8 cellular contexts compared by ENCODE assay signal in genomic region chr10:102151774-102152544, GRCh38. TPM values are rescaled to one million over a fixed set of nuclear protein-coding genes. Genes with fewer than 3 reads are reported as not detected.
DNase-seq lines count a peak whose midpoint lies in the region; ATAC-seq and TF ChIP-seq lines count a peak whose summit lies in the region.

NOLC1 (plus strand) TSS chr10:102152389; CDS start chr10:102152411, 22 bp downstream.

- peak; percentile 91 for TF ChIP-seq POLR2A in GM19099 (IDR thresholded peaks at IDR 0.05; ENCODE audit: extremely low read depth, insufficient read length, low read depth)

- peak; percentile 92 for ATAC-seq in HG03432 (IDR thresholded peaks at IDR 0.05; ENCODE audit: unreplicated experiment)

- peak; percentile 96 for DNase-seq in AG20443 (ENCODE audit: low spot score)
- DNase-seq in NCI-H510A (lab: John Stamatoyannopoulos, UW), result peak; percentile 96
- DNase-seq in activated CD4-positive, alpha-beta T cell treated with anti-CD3 and anti-CD28 coated beads for 1 hour, result peak; percentile 100
- DNase-seq in cerebellum (ENCODE audit: low spot score), result peak; percentile 99
- peak; percentile 100 for DNase-seq in islet precursor cell
- DNase-seq in stimulated activated CD4-positive, alpha-beta T cell treated with anti-CD3 and anti-CD28 coated beads, Interleukin-12 subunit alpha, Interleukin-12 subunit beta, amount 100 ng/mL, for 48 hours (ENCODE audit: low read depth in 2 of 3, low spot score in 1 of 3), result peak; percentile 99 to 100 (median 100)

RNA-seq across cellular contexts. Expression of gene NOLC1, which starts in this region (rescaled TPM):
- total RNA-seq in cerebellum, result 25.6 TPM

Comparison
In these comparisons a context has a peak if more than half of its experiments do, and no peak if none do; other contexts are left out.
1. Peak in every context shown above with its lines: DNase-seq and ATAC-seq.